9 cellular contexts compared by ENCODE assay signal in the genomic region with DNA sequence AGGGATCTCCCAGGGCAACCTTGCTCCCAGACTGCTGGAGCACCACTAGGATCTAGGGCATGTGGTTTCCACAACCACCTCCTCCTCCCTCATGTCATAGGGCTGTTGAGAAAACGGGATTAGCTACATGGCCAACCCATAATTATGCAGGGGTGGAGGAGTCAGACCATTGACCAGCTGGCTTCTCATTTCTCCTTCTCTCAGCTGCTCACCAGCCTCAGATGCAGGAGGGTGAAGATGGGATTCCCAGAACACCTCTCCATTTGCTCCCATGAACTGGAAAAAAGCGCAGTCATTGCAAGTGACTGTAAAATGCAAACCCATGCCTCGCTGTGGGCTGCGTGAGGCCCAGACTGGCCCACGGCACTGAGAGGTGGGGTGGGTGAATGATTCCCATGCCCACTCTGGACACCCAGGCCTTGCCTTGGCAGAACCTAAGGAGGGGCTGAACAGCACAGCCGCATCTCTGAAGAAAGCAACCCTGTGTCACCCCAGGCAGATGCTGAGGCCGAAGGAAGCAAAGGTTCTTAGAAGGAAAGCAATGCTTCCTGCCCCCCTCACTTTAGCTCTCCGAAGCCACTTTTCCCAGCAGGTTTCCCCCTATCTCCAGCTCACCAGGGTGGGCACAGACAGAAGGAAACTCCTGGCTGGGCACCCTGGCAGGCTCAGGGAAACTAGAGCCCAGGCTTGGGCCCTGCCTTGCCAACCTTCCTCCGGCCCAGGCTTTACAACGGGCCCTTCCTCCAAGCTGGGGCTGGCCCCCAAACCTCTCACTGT.
A peak's percentile ranks its signal among the peaks of the same experiment; 100 is the strongest.
DNase-seq lines count a peak whose midpoint lies in the region; ATAC-seq and TF ChIP-seq lines count a peak whose summit lies in the region.
"Had no signal": no experiment of that assay in that cellular context is flagged by ENCODE, and none has a peak within 500 bp of the region (broad histone marks: within the 10 kb centered on the region; RNA-seq: fewer than 3 reads in every experiment).

No MANE protein-coding gene starts in this region.

- no peak overlapping the region for H3K27ac ChIP-seq in thyroid gland

- H3K4me1 ChIP-seq in thyroid gland: peaks cover 0 to 13% of the 10 kb centered on the region in 2 donors

- TF ChIP-seq CTCF in fibroblast of villous mesenchyme (IDR thresholded peaks at IDR 0.05; ENCODE audit: insufficient read depth, low read depth, low read length) (no peak), progenitor cell of endocrine pancreas (IDR thresholded peaks at IDR 0.05; ENCODE audit: unreplicated experiment) (no peak), thyroid gland (IDR thresholded peaks at IDR 0.05) (no peak)

- WGBS in thyroid gland, 2 donors: 79 to 87% methylated on average over 5 to 10 of the region's 10 CpGs

- no peak overlapping the region for H3K4me3 Mint-ChIP-seq in progenitor cell of endocrine pancreas (ENCODE audit: low read depth)

- peak; percentile 46 for DNase-seq in D341Med (ENCODE audit: low spot score)
- peak; percentile 88 for DNase-seq in NCI-H526 treated with DMSO at 0.1 percent for 48 hours (lab: John Stamatoyannopoulos, UW)
- DNase-seq in fibroblast of villous mesenchyme (ENCODE audit: low read depth): peak; percentile 89
- DNase-seq in progenitor cell of endocrine pancreas (ENCODE audit: low spot score, unreplicated experiment): no peak
- no peak for DNase-seq in HUDEP-2 (lab: John Stamatoyannopoulos, UW; ENCODE audit: unreplicated experiment in 76 of 76)
- DNase-seq in thyroid gland: no peak
- DNase-seq: activated CD8-positive, alpha-beta memory T cell treated with anti-CD3 and anti-CD28 coated beads, Interleukin-2, amount 50 U/mL, for 4 hours had no signal

- no peaks in the 10 kb centered on the region for H3K9me3 ChIP-seq in thyroid gland

- H3K27ac Mint-ChIP-seq in progenitor cell of endocrine pancreas: peak overlapping the region; percentile 6

- H3K36me3 ChIP-seq in thyroid gland: no peaks in the 10 kb centered on the region

- no peak overlapping the region for H3K4me3 ChIP-seq in fibroblast of villous mesenchyme (ENCODE audit: low read depth, low read length)
- H3K4me3 ChIP-seq in thyroid gland (replicated peaks in 1 of 3): no peak overlapping the region

- H3K27me3 ChIP-seq in thyroid gland: no peaks in the 10 kb centered on the region

- H3K9me3 Mint-ChIP-seq in progenitor cell of endocrine pancreas (ENCODE audit: low read depth): peaks cover 3% of the 10 kb centered on the region

- no peaks in the 10 kb centered on the region for H3K36me3 Mint-ChIP-seq in progenitor cell of endocrine pancreas (ENCODE audit: insufficient read depth)

- ATAC-seq in HG02623 (IDR thresholded peaks at IDR 0.05; ENCODE audit: unreplicated experiment) (no peak), GM21717 (IDR thresholded peaks at IDR 0.05; ENCODE audit: unreplicated experiment) (no peak)

- peaks cover 3% of the 10 kb centered on the region for H3K4me1 Mint-ChIP-seq in progenitor cell of endocrine pancreas (ENCODE audit: low read depth)

- peaks cover 7% of the 10 kb centered on the region for H3K27me3 Mint-ChIP-seq in progenitor cell of endocrine pancreas

- intact Hi-C loops in thyroid gland (cut with DNase I): no loop called here

- no peak for TF ChIP-seq POLR2A in thyroid gland (IDR thresholded peaks at IDR 0.05)

Comparison
In these comparisons a context has a peak if more than half of its experiments do, and no peak if none do; other contexts are left out.
1. DNase-seq: peak in D341Med (single experiment), NCI-H526 treated with DMSO at 0.1 percent for 48 hours (single experiment) and fibroblast of villous mesenchyme (single experiment); none in progenitor cell of endocrine pancreas (single experiment), HUDEP-2 (0 of 76) and thyroid gland (0 of 2).